1 cellular context compared by ENCODE assay signal in genomic region chr14:96177766-96178377, GRCh38.
TF ChIP-seq lines count a peak whose summit lies in the region.

No MANE protein-coding gene starts in this region.

TF ChIP-seq in GM23338, 12 proteins besides CTCF, POLR2A, EP300 and RAD21:
- TF ChIP-seq ZNF462 (CRISPR knock-in tag; IDR thresholded peaks at IDR 0.05) (no peak), JUNB (IDR thresholded peaks at IDR 0.05; ENCODE audit: unreplicated experiment) (no peak), POLR2AphosphoS5 (IDR thresholded peaks at IDR 0.05; ENCODE audit: low read depth) (no peak), EZH2phosphoT487 (IDR thresholded peaks at IDR 0.05; ENCODE audit: unreplicated experiment) (no peak), NANOG (IDR thresholded peaks at IDR 0.05; ENCODE audit: borderline replicate concordance) (no peak)
